12 cellular contexts compared by ENCODE assay signal in genomic region chr11:11263238-11264030, GRCh38.
A peak's percentile ranks its signal among the peaks of the same experiment; 100 is the strongest.
DNase-seq lines count a peak whose midpoint lies in the region; ATAC-seq and TF ChIP-seq lines count a peak whose summit lies in the region.
"Had no signal": no experiment of that assay in that cellular context is flagged by ENCODE, and none has a peak within 500 bp of the region (broad histone marks: within the 10 kb centered on the region; RNA-seq: fewer than 3 reads in every experiment).

No MANE protein-coding gene starts in this region.

- H3K27me3 ChIP-seq in kidney epithelial cell (ENCODE audit: control insufficient read depth, insufficient read depth, low read length) (no peaks in the 10 kb centered on the region), right lobe of liver (no peaks in the 10 kb centered on the region)

- DNase-seq in DMS79 treated with DMSO at 0.1 percent for 48 hours (lab: John Stamatoyannopoulos, UW), result peak; percentile 47
- DNase-seq in NCI-H1417 (lab: John Stamatoyannopoulos, UW), result peak; percentile 14 to 95 (median 84)
- DNase-seq in RWPE1 (ENCODE audit: low spot score), result no peak
- DNase-seq in kidney epithelial cell (ENCODE audit: low read depth), result peak; percentile 43
- DNase-seq in SW 1271 (lab: John Stamatoyannopoulos, UW), result no peak
- no peak for DNase-seq in right lobe of liver
- DNase-seq: activated CD8-positive, alpha-beta memory T cell treated with anti-CD3 and anti-CD28 coated beads, Interleukin-2, amount 50 U/mL, for 48 hours; CD8-positive, alpha-beta T cell; stimulated activated naive CD4-positive, alpha-beta T cell treated with Interleukin-2 at 50 U/mL for 16 hours had no signal

- H3K27ac ChIP-seq in RWPE1 (peak overlapping the region; percentile 44), right lobe of liver (no peak overlapping the region)
- H3K27ac ChIP-seq: epithelial cell of prostate had no signal

- no peak for TF ChIP-seq POLR2A in right lobe of liver (IDR thresholded peaks at IDR 0.05)

- ATAC-seq in GM19395 (IDR thresholded peaks at IDR 0.05; ENCODE audit: unreplicated experiment) (no peak), right lobe of liver (no peak), esophagus mucosa (no peak)
- ATAC-seq: CD8-positive, alpha-beta T cell had no signal

- H3K4me3 ChIP-seq in kidney epithelial cell (ENCODE audit: low read depth, low read length), result no peak overlapping the region
- H3K4me3 ChIP-seq in right lobe of liver, result no peak overlapping the region

- CTCF ChIA-PET in RWPE1 (lab: Yijun Ruan, JAX), result interaction anchor here (0.6 to 0.7 kb wide), 3 partner anchors 22 to 260 kb away, joined by 3 to 6 read pairs (median 3); no protein-coding TSS in a partner anchor

- H3K4me1 ChIP-seq in right lobe of liver, result no peaks in the 10 kb centered on the region

- H3K36me3 ChIP-seq in kidney epithelial cell (ENCODE audit: control insufficient read depth, insufficient read depth, low read length), result no peaks in the 10 kb centered on the region
- no peaks in the 10 kb centered on the region for H3K36me3 ChIP-seq in right lobe of liver

- TF ChIP-seq CTCF in RWPE1 (conservative IDR thresholded peaks at IDR 0.05; ENCODE audit: low read depth), result no peak
- TF ChIP-seq CTCF in kidney epithelial cell (IDR thresholded peaks at IDR 0.05; ENCODE audit: insufficient read depth, low read length, poor library complexity, severe bottlenecking), result no peak
- no peak for TF ChIP-seq CTCF in right lobe of liver (IDR thresholded peaks at IDR 0.05)

- POLR2A ChIA-PET in RWPE1 (lab: Yijun Ruan, JAX; ENCODE audit: low non-redundant PET), result no interaction called here

- intact Hi-C loops in right lobe of liver (cut with DNase I), result loop anchor here in 1 of 2 donors (10.0 kb wide), 1 partner anchor 219 kb away; no protein-coding TSS in a partner anchor

- WGBS in right lobe of liver (ENCODE audit: insufficient coverage, low coverage, low lambda C conversion rate, missing lambda C conversion rate), result 74% methylated on average over 6 of the region's 8 CpGs

- no peaks in the 10 kb centered on the region for H3K9me3 ChIP-seq in right lobe of liver

Comparison
In these comparisons a context has a peak if more than half of its experiments do, and no peak if none do; other contexts are left out.
1. DNase-seq: peak in DMS79 treated with DMSO at 0.1 percent for 48 hours (single experiment), NCI-H1417 (3 of 3) and kidney epithelial cell (single experiment); none in RWPE1 (single experiment), SW 1271 (0 of 2) and right lobe of liver (0 of 3).